In the genomic region with DNA sequence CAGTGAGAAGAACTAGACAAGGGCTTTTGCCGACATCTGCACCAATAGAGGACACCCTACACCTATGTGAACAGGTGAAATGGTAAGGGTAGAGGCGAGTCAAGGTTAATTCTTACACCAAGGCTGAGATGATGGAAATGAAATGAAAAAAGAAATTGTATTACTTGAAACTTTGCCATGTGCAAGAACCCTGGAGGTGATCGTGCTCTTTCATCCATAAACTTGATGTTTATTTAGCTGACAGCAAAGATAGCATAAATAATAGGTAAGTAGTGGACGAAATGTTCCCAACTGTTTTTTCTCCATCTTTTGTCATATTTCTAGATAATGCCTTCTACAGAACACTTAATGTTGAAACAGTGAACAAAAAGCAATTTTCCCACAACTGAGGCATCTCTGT, we compare ENCODE assay signal across 2 cellular contexts.
TF ChIP-seq lines count a peak whose summit lies in the region.

No MANE protein-coding gene starts in this region.

TF ChIP-seq in IMR-90, 13 proteins besides CTCF, POLR2A, EP300 and RAD21 (continued from another document):
- TF ChIP-seq, protein P1, sequence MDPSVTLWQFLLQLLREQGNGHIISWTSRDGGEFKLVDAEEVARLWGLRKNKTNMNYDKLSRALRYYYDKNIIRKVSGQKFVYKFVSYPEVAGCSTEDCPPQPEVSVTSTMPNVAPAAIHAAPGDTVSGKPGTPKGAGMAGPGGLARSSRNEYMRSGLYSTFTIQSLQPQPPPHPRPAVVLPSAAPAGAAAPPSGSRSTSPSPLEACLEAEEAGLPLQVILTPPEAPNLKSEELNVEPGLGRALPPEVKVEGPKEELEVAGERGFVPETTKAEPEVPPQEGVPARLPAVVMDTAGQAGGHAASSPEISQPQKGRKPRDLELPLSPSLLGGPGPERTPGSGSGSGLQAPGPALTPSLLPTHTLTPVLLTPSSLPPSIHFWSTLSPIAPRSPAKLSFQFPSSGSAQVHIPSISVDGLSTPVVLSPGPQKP (IDR thresholded peaks at IDR 0.05; ENCODE audit: borderline replicate concordance, low read depth, low read length) = no peak
- TF ChIP-seq BHLHE40 (IDR thresholded peaks at IDR 0.05; ENCODE audit: low read depth, low read length) (no peak), RFX5 (IDR thresholded peaks at IDR 0.05; ENCODE audit: low read depth, low read length) (no peak)
TF ChIP-seq in IMR-90: peak in this region for 0.

TF ChIP-seq in WTC11, 78 proteins besides CTCF, POLR2A, EP300 and RAD21 (continued from another document):
- TF ChIP-seq, protein P2, sequence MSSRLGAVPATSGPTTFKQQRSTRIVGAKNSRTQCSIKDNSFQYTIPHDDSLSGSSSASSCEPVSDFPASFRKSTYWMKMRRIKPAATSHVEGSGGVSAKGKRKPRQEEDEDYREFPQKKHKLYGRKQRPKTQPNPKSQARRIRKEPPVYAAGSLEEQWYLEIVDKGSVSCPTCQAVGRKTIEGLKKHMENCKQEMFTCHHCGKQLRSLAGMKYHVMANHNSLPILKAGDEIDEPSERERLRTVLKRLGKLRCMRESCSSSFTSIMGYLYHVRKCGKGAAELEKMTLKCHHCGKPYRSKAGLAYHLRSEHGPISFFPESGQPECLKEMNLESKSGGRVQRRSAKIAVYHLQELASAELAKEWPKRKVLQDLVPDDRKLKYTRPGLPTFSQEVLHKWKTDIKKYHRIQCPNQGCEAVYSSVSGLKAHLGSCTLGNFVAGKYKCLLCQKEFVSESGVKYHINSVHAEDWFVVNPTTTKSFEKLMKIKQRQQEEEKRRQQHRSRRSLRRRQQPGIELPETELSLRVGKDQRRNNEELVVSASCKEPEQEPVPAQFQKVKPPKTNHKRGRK (CRISPR knock-in tag; IDR thresholded peaks at IDR 0.05; ENCODE audit: borderline replicate concordance) = no peak
- TF ChIP-seq ZNF121 (CRISPR knock-in tag; IDR thresholded peaks at IDR 0.05) = no peak
- TF ChIP-seq, protein P3, sequence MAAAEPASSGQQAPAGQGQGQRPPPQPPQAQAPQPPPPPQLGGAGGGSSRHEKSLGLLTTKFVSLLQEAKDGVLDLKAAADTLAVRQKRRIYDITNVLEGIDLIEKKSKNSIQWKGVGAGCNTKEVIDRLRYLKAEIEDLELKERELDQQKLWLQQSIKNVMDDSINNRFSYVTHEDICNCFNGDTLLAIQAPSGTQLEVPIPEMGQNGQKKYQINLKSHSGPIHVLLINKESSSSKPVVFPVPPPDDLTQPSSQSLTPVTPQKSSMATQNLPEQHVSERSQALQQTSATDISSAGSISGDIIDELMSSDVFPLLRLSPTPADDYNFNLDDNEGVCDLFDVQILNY (CRISPR knock-in tag; IDR thresholded peaks at IDR 0.05) = no peak
- TF ChIP-seq, protein P4, sequence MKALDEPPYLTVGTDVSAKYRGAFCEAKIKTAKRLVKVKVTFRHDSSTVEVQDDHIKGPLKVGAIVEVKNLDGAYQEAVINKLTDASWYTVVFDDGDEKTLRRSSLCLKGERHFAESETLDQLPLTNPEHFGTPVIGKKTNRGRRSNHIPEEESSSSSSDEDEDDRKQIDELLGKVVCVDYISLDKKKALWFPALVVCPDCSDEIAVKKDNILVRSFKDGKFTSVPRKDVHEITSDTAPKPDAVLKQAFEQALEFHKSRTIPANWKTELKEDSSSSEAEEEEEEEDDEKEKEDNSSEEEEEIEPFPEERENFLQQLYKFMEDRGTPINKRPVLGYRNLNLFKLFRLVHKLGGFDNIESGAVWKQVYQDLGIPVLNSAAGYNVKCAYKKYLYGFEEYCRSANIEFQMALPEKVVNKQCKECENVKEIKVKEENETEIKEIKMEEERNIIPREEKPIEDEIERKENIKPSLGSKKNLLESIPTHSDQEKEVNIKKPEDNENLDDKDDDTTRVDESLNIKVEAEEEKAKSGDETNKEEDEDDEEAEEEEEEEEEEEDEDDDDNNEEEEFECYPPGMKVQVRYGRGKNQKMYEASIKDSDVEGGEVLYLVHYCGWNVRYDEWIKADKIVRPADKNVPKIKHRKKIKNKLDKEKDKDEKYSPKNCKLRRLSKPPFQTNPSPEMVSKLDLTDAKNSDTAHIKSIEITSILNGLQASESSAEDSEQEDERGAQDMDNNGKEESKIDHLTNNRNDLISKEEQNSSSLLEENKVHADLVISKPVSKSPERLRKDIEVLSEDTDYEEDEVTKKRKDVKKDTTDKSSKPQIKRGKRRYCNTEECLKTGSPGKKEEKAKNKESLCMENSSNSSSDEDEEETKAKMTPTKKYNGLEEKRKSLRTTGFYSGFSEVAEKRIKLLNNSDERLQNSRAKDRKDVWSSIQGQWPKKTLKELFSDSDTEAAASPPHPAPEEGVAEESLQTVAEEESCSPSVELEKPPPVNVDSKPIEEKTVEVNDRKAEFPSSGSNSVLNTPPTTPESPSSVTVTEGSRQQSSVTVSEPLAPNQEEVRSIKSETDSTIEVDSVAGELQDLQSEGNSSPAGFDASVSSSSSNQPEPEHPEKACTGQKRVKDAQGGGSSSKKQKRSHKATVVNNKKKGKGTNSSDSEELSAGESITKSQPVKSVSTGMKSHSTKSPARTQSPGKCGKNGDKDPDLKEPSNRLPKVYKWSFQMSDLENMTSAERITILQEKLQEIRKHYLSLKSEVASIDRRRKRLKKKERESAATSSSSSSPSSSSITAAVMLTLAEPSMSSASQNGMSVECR (CRISPR knock-in tag; IDR thresholded peaks at IDR 0.05; ENCODE audit: borderline replicate concordance) = no peak
- no peak for TF ChIP-seq HMGA2 (CRISPR knock-in tag; IDR thresholded peaks at IDR 0.05)
- no peak for TF ChIP-seq ZNF317 (CRISPR knock-in tag; IDR thresholded peaks at IDR 0.05; ENCODE audit: borderline replicate concordance, low read depth)
- TF ChIP-seq TP53 (CRISPR knock-in tag; IDR thresholded peaks at IDR 0.05) = no peak
